Comparison of ENCODE assay signal across 1 cellular context in the genomic region with DNA sequence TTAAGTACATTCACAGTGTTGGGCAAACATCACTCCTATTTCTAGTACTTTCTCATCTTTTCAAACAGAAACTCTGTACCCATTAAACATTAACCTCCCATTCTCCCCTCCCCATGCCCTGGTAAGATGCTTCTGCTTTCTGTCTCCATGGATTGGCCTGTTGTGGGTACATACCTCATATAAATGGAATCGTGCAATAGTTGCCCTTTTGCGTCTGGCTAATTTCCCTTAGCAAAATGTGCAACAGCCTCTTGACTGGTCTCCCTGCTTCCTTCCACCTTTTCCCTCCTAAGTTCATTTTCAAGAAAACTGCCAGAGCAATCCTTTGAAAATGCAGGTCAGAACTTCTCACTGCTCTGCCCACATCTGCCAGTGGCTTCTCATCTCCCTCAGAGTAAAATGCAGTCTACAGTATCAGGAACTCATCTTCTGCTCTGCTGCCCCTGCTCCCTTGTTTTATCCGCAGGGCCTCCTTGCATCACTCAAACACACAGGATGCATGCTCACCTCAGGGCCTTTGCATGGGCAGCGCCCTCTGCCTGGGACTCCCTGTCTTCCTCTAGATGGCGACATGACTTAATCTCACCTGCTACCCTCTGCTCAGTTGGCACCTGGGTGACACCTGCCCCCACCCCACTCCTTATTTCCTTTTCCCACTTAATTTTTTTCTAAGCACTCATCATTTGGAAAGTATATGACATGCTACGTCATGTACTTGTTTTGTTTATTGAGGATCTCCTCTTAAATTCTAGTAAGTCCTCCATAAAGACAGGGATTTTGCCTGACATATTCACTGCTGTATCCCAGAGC.
A peak's percentile ranks its signal among the peaks of the same experiment; 100 is the strongest.
TF ChIP-seq lines count a peak whose summit lies in the region.

No MANE protein-coding gene starts in this region.

TF ChIP-seq in HepG2, 621 proteins besides CTCF, POLR2A, EP300 and RAD21 (continued from another document):
- TF ChIP-seq FOXA1 (IDR thresholded peaks at IDR 0.05) (no peak), FOXA1 (CRISPR knock-in tag; IDR thresholded peaks at IDR 0.05) (0 out of 2 replicates have a peak, but pooled peaks have one; percentile 10), ZNF547 (CRISPR knock-in tag; IDR thresholded peaks at IDR 0.05) (0 out of 2 replicates have a peak, but pooled peaks have one; percentile 54), CREB1 (IDR thresholded peaks at IDR 0.05) (no peak), CREB1 (CRISPR knock-in tag; IDR thresholded peaks at IDR 0.05) (0 out of 2 replicates have a peak, but pooled peaks have one; percentile 20), POGZ (CRISPR knock-in tag; IDR thresholded peaks at IDR 0.05) (peak; percentile 13; the same call in 1 of the 2 replicates), ZBTB21 (CRISPR knock-in tag; IDR thresholded peaks at IDR 0.05) (no peak), ZNF670 (CRISPR knock-in tag; IDR thresholded peaks at IDR 0.05; ENCODE audit: borderline replicate concordance) (0 out of 2 replicates have a peak, but pooled peaks have one; percentile 27), ATF7-NPFF (CRISPR knock-in tag; IDR thresholded peaks at IDR 0.05; ENCODE audit: low read depth) (0 out of 2 replicates have a peak, but pooled peaks have one; percentile 17), BCL6 (CRISPR knock-in tag; IDR thresholded peaks at IDR 0.05) (peak; percentile 33; the same call in 1 of the 2 replicates), ZNF629 (CRISPR knock-in tag; conservative IDR thresholded peaks at IDR 0.05) (peak; percentile 67), NONO (IDR thresholded peaks at IDR 0.05) (no peak), NONO (CRISPR knock-in tag; conservative IDR thresholded peaks at IDR 0.05) (0 out of 2 replicates have a peak, but pooled peaks have one; percentile 9), ZNF383 (CRISPR knock-in tag; IDR thresholded peaks at IDR 0.05; ENCODE audit: borderline replicate concordance) (no peak), ZNF580 (CRISPR knock-in tag; IDR thresholded peaks at IDR 0.05; ENCODE audit: borderline replicate concordance, low read depth) (peak; percentile 88), AHR (CRISPR knock-in tag; IDR thresholded peaks at IDR 0.05) (peak; percentile 20; the same call in 1 of the 2 replicates), NFIB (CRISPR knock-in tag; IDR thresholded peaks at IDR 0.05; ENCODE audit: borderline replicate concordance) (no peak), HDAC1 (CRISPR knock-in tag; IDR thresholded peaks at IDR 0.05) (no peak), RCOR2 (CRISPR knock-in tag; IDR thresholded peaks at IDR 0.05) (peak; percentile 88), ATF1 (CRISPR knock-in tag; IDR thresholded peaks at IDR 0.05) (no peak), ZBTB7B (CRISPR knock-in tag; IDR thresholded peaks at IDR 0.05) (0 out of 2 replicates have a peak, but pooled peaks have one; percentile 64), CHD4 (IDR thresholded peaks at IDR 0.05; ENCODE audit: borderline replicate concordance, low read length) (peak; percentile 67; the same call in 1 of the 2 replicates), RXRA (CRISPR knock-in tag; IDR thresholded peaks at IDR 0.05) (peak; percentile 22; the same call in 1 of the 2 replicates), SOX13 (IDR thresholded peaks at IDR 0.05) (no peak), SOX13 (CRISPR knock-in tag; conservative IDR thresholded peaks at IDR 0.05 in 1 of 2, IDR thresholded peaks at IDR 0.05 in 1 of 2) (peak in 1 of 2 experiments; percentile 31; a peak in 1 of 4 replicates), ZMYM3 (CRISPR knock-in tag; IDR thresholded peaks at IDR 0.05) (peak; percentile 98)
- TF ChIP-seq, protein P1, sequence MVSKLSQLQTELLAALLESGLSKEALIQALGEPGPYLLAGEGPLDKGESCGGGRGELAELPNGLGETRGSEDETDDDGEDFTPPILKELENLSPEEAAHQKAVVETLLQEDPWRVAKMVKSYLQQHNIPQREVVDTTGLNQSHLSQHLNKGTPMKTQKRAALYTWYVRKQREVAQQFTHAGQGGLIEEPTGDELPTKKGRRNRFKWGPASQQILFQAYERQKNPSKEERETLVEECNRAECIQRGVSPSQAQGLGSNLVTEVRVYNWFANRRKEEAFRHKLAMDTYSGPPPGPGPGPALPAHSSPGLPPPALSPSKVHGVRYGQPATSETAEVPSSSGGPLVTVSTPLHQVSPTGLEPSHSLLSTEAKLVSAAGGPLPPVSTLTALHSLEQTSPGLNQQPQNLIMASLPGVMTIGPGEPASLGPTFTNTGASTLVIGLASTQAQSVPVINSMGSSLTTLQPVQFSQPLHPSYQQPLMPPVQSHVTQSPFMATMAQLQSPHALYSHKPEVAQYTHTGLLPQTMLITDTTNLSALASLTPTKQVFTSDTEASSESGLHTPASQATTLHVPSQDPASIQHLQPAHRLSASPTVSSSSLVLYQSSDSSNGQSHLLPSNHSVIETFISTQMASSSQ (IDR thresholded peaks at IDR 0.05; ENCODE audit: low read depth) = peak; percentile 69; the same call in 1 of the 2 replicates
- TF ChIP-seq, protein P1 (CRISPR knock-in tag; IDR thresholded peaks at IDR 0.05; ENCODE audit: borderline replicate concordance) = peak; percentile 71; the same call in 1 of the 2 replicates
- TF ChIP-seq, protein P2, sequence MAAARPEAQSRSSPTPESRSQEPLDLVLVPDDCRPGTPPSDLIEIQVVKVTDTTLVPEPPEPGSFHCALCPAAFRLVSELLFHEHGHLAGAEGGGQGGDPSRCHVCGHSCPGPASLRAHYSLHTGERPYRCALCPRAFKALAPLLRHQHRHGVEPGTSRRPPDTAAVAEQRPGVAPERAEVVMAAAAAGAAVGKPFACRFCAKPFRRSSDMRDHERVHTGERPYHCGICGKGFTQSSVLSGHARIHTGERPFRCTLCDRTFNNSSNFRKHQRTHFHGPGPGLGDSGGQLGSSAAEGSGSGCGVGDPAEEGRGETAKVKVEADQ (CRISPR knock-in tag; IDR thresholded peaks at IDR 0.05; ENCODE audit: borderline replicate concordance) = peak; percentile 45; the same call in 1 of the 2 replicates
